22 cellular contexts compared by ENCODE assay signal in genomic region chr7:4236389-4236788, GRCh38.
"Had no signal": no experiment of that assay in that cellular context is flagged by ENCODE, and none has a peak within 500 bp of the region (broad histone marks: within the 10 kb centered on the region; RNA-seq: fewer than 3 reads in every experiment).

No MANE protein-coding gene starts in this region.

- H3K9me3 ChIP-seq: adrenal gland had no signal

- H3K36me3 ChIP-seq: adrenal gland had no signal

- H3K27ac ChIP-seq: adrenal gland had no signal

- H3K27me3 ChIP-seq: adrenal gland had no signal

- H3K9me3 Mint-ChIP-seq: activated naive CD4-positive, alpha-beta T cell treated with anti-CD3 and anti-CD28 coated beads for 36 hours; activated naive CD8-positive, alpha-beta T cell treated with anti-CD3 and anti-CD28 coated beads, Interleukin-2, amount 10 ng/mL, durations not matched to agents 7 days and 5 days; activated T-cell treated with anti-CD3 and anti-CD28 coated beads, Interleukin-2, amount 50 U/mL, for 24 hours; activated T-helper 1 cell treated with anti-CD3 and anti-CD28 coated beads, Interleukin-12 subunit alpha, Interleukin-12 subunit beta, Interleukin-2, Interleukin-4 antibody, amounts not matched to agents 30 ng/mL and 10 ng/mL and 1 ng/mL, durations not matched to agents 14 hours and 24 hours and 36 hours; T-helper 1 cell treated with Interleukin-12 subunit alpha and Interleukin-12 subunit beta and Interleukin-4 antibody, amounts not matched to agents 30 μg/mL and 1 μg/mL, for 36 hours had no signal

- DNase-seq: activated CD4-positive, alpha-beta T cell treated with anti-CD3 and anti-CD28 coated beads for 48 hours; activated CD4-positive, alpha-beta T cell treated with anti-CD3 and anti-CD28 coated beads, Interleukin-2, amount 50 U/mL, for 4 hours; activated CD4-positive, CD25-positive, alpha-beta regulatory T cell treated with anti-CD3 and anti-CD28 coated beads, Interleukin-2, amount 50 U/mL, for 72 hours; activated CD8-positive, alpha-beta memory T cell treated with anti-CD3 and anti-CD28 coated beads, Interleukin-2, amount 10 ng/mL, durations not matched to agents 7 days and 5 days; activated gamma-delta T cell; activated naive CD4-positive, alpha-beta T cell treated with anti-CD3 and anti-CD28 coated beads for 36 hours; activated naive CD8-positive, alpha-beta T cell treated with anti-CD3 and anti-CD28 coated beads, Interleukin-2, amount 10 ng/mL, durations not matched to agents 7 days and 5 days; activated T-cell treated with anti-CD3 and anti-CD28 coated beads, Interleukin-2, amount 50 U/mL, for 24 hours; adrenal gland; anterior cingulate cortex; caudate nucleus; MM.1S; NCI-H1105; NCI-H1436; NCI-H187; NCI-H2081; NCI-H446; NCI-H524; PC-3; SHP77 had no signal

- H3K4me1 ChIP-seq: adrenal gland had no signal

- H3K36me3 Mint-ChIP-seq: activated CD8-positive, alpha-beta memory T cell treated with anti-CD3 and anti-CD28 coated beads, Interleukin-2, amount 10 ng/mL, durations not matched to agents 7 days and 5 days; activated naive CD8-positive, alpha-beta T cell treated with anti-CD3 and anti-CD28 coated beads, Interleukin-2, amount 10 ng/mL, durations not matched to agents 7 days and 5 days had no signal

- ATAC-seq: activated CD8-positive, alpha-beta memory T cell treated with anti-CD3 and anti-CD28 coated beads, Interleukin-2, amount 10 ng/mL, durations not matched to agents 7 days and 5 days; PC-3 had no signal

- H3K4me3 Mint-ChIP-seq: activated CD8-positive, alpha-beta memory T cell treated with anti-CD3 and anti-CD28 coated beads, Interleukin-2, amount 10 ng/mL, durations not matched to agents 7 days and 5 days; activated naive CD4-positive, alpha-beta T cell treated with anti-CD3 and anti-CD28 coated beads for 36 hours; activated naive CD8-positive, alpha-beta T cell treated with anti-CD3 and anti-CD28 coated beads, Interleukin-2, amount 10 ng/mL, durations not matched to agents 7 days and 5 days; activated T-cell treated with anti-CD3 and anti-CD28 coated beads, Interleukin-2, amount 50 U/mL, for 24 hours; activated T-helper 1 cell treated with anti-CD3 and anti-CD28 coated beads, Interleukin-12 subunit alpha, Interleukin-12 subunit beta, Interleukin-2, Interleukin-4 antibody, amounts not matched to agents 30 ng/mL and 10 ng/mL and 1 ng/mL, durations not matched to agents 14 hours and 24 hours and 36 hours; T-helper 1 cell treated with Interleukin-12 subunit alpha and Interleukin-12 subunit beta and Interleukin-4 antibody, amounts not matched to agents 30 μg/mL and 1 μg/mL, for 36 hours had no signal

- H3K4me3 ChIP-seq: adrenal gland had no signal

- H3K27ac Mint-ChIP-seq: activated CD8-positive, alpha-beta memory T cell treated with anti-CD3 and anti-CD28 coated beads, Interleukin-2, amount 10 ng/mL, durations not matched to agents 7 days and 5 days; activated naive CD4-positive, alpha-beta T cell treated with anti-CD3 and anti-CD28 coated beads for 36 hours; activated naive CD8-positive, alpha-beta T cell treated with anti-CD3 and anti-CD28 coated beads, Interleukin-2, amount 10 ng/mL, durations not matched to agents 7 days and 5 days; activated T-cell treated with anti-CD3 and anti-CD28 coated beads, Interleukin-2, amount 50 U/mL, for 24 hours; activated T-helper 1 cell treated with anti-CD3 and anti-CD28 coated beads, Interleukin-12 subunit alpha, Interleukin-12 subunit beta, Interleukin-2, Interleukin-4 antibody, amounts not matched to agents 30 ng/mL and 10 ng/mL and 1 ng/mL, durations not matched to agents 14 hours and 24 hours and 36 hours; T-helper 1 cell treated with Interleukin-12 subunit alpha and Interleukin-12 subunit beta and Interleukin-4 antibody, amounts not matched to agents 30 μg/mL and 1 μg/mL, for 36 hours had no signal

- H3K4me1 Mint-ChIP-seq: activated CD8-positive, alpha-beta memory T cell treated with anti-CD3 and anti-CD28 coated beads, Interleukin-2, amount 10 ng/mL, durations not matched to agents 7 days and 5 days had no signal

- H3K27me3 Mint-ChIP-seq: activated CD8-positive, alpha-beta memory T cell treated with anti-CD3 and anti-CD28 coated beads, Interleukin-2, amount 10 ng/mL, durations not matched to agents 7 days and 5 days; activated T-cell treated with anti-CD3 and anti-CD28 coated beads, Interleukin-2, amount 50 U/mL, for 24 hours had no signal
